Comparison of ENCODE assay signal across 8 cellular contexts in genomic region chr10:110395350-110396283, GRCh38.
DNase-seq lines count a peak whose midpoint lies in the region; ATAC-seq, FAIRE-seq and TF ChIP-seq lines count a peak whose summit lies in the region.

No MANE protein-coding gene starts in this region.

- H3K4me1 Mint-ChIP-seq in chondrocyte (ENCODE audit: low read depth) = peaks cover 38% of the 10 kb centered on the region
- peaks cover 88% of the 10 kb centered on the region for H3K4me1 Mint-ChIP-seq in nephron progenitor cell

- H3K27me3 ChIP-seq in KMS-11 (ENCODE audit: insufficient read depth, low read depth) = no peaks in the 10 kb centered on the region

- H3K4me3 Mint-ChIP-seq in chondrocyte (ENCODE audit: unreplicated experiment) (no peak overlapping the region), nephron progenitor cell (no peak overlapping the region)

- FAIRE-seq in GM12892 (lab: Jason Lieb, UNC) = peak; percentile 94
- no peak for FAIRE-seq in frontal cortex (lab: Jason Lieb, UNC)

- no peaks in the 10 kb centered on the region for H3K79me2 ChIP-seq in KMS-11 (ENCODE audit: insufficient read depth, low read depth)

- H3K9ac ChIP-seq in KMS-11 = peak overlapping the region; percentile 20; the same call in 1 of the 2 replicates

- H3K4me3 ChIP-seq in KMS-11 (IDR thresholded peaks at IDR 0.05; ENCODE audit: insufficient read depth, low read depth, low read length) = no peak overlapping the region

- peak overlapping the region; percentile 56 for H3K4me2 ChIP-seq in KMS-11

- peak; percentile 88 for ATAC-seq in GM21576 (IDR thresholded peaks at IDR 0.05; ENCODE audit: unreplicated experiment)

- peak overlapping the region; percentile 71 for H3K27ac Mint-ChIP-seq in chondrocyte (ENCODE audit: unreplicated experiment)
- H3K27ac Mint-ChIP-seq in nephron progenitor cell = peak overlapping the region; percentile 76

- peaks cover 96% of the 10 kb centered on the region for H3K4me1 ChIP-seq in KMS-11 (ENCODE audit: low read depth, poor library complexity, severe bottlenecking)

- H2AFZ ChIP-seq in KMS-11 (ENCODE audit: low read depth) = peak overlapping the region; percentile 5; the same call in 1 of the 2 replicates

- H3K36me3 Mint-ChIP-seq in chondrocyte (ENCODE audit: low read depth) = no peaks in the 10 kb centered on the region
- no peaks in the 10 kb centered on the region for H3K36me3 Mint-ChIP-seq in nephron progenitor cell (ENCODE audit: low read depth)

- TF ChIP-seq POLR2A in GM12892 (IDR thresholded peaks at IDR 0.05; ENCODE audit: low read depth, low read length) = no peak

- H3K27ac ChIP-seq in KMS-11 = peak overlapping the region; percentile 69

- TF ChIP-seq CTCF in KMS-11 (conservative IDR thresholded peaks at IDR 0.05; ENCODE audit: low read depth, low read length) (no peak), chondrocyte (IDR thresholded peaks at IDR 0.05) (no peak), nephron progenitor cell (IDR thresholded peaks at IDR 0.05) (no peak)

- H3K27me3 Mint-ChIP-seq in chondrocyte (ENCODE audit: low read depth) (no peaks in the 10 kb centered on the region), nephron progenitor cell (ENCODE audit: low read depth, poor library complexity) (peaks cover 10% of the 10 kb centered on the region)

- H3K9me3 Mint-ChIP-seq in chondrocyte (ENCODE audit: low read depth) (no peaks in the 10 kb centered on the region), nephron progenitor cell (no peaks in the 10 kb centered on the region)

- DNase-seq in GM12892 (ENCODE audit: insufficient read length) = peak; percentile 51
- no peak for DNase-seq in chondrocyte (ENCODE audit: low spot score)
- peak; percentile 32 for DNase-seq in nephron progenitor cell
- DNase-seq in NCI-H2107 treated with DMSO at 0.1 percent for 48 hours (lab: John Stamatoyannopoulos, UW; ENCODE audit: unreplicated experiment) = no peak
- no peak for DNase-seq in GF-D8 (lab: John Stamatoyannopoulos, UW)
- DNase-seq in frontal cortex (ENCODE audit: low spot score in 2 of 2) = no peak

- H3K36me3 ChIP-seq in KMS-11 (ENCODE audit: insufficient read depth) = no peaks in the 10 kb centered on the region

- H4K20me1 ChIP-seq in KMS-11 (ENCODE audit: insufficient read depth) = no peaks in the 10 kb centered on the region

Comparison
In these comparisons a context has a peak if more than half of its experiments do, and no peak if none do; other contexts are left out.
1. DNase-seq: peak in GM12892 (single experiment) and nephron progenitor cell (single experiment); none in chondrocyte (single experiment), NCI-H2107 treated with DMSO at 0.1 percent for 48 hours (single experiment), GF-D8 (single experiment) and frontal cortex (0 of 2).